ENCODE assay signal across 1 cellular context in genomic region chr10:35428521-35428920, GRCh38.
TF ChIP-seq lines count a peak whose summit lies in the region.

No MANE protein-coding gene starts in this region.

TF ChIP-seq in WTC11, 78 proteins besides CTCF, POLR2A, EP300 and RAD21 (continued from another document):
- TF ChIP-seq, protein P1, sequence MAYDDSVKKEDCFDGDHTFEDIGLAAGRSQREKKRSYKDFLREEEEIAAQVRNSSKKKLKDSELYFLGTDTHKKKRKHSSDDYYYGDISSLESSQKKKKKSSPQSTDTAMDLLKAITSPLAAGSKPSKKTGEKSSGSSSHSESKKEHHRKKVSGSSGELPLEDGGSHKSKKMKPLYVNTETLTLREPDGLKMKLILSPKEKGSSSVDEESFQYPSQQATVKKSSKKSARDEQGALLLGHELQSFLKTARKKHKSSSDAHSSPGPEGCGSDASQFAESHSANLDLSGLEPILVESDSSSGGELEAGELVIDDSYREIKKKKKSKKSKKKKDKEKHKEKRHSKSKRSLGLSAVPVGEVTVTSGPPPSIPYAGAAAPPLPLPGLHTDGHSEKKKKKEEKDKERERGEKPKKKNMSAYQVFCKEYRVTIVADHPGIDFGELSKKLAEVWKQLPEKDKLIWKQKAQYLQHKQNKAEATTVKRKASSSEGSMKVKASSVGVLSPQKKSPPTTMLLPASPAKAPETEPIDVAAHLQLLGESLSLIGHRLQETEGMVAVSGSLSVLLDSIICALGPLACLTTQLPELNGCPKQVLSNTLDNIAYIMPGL (CRISPR knock-in tag; IDR thresholded peaks at IDR 0.05), result no peak
- TF ChIP-seq, protein P2, sequence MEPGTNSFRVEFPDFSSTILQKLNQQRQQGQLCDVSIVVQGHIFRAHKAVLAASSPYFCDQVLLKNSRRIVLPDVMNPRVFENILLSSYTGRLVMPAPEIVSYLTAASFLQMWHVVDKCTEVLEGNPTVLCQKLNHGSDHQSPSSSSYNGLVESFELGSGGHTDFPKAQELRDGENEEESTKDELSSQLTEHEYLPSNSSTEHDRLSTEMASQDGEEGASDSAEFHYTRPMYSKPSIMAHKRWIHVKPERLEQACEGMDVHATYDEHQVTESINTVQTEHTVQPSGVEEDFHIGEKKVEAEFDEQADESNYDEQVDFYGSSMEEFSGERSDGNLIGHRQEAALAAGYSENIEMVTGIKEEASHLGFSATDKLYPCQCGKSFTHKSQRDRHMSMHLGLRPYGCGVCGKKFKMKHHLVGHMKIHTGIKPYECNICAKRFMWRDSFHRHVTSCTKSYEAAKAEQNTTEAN (CRISPR knock-in tag; IDR thresholded peaks at IDR 0.05), result no peak
- TF ChIP-seq HMGA2 (CRISPR knock-in tag; IDR thresholded peaks at IDR 0.05) (no peak), FOXK1 (CRISPR knock-in tag; IDR thresholded peaks at IDR 0.05) (no peak), GABPB1 (CRISPR knock-in tag; IDR thresholded peaks at IDR 0.05) (no peak), TEAD1 (CRISPR knock-in tag; IDR thresholded peaks at IDR 0.05) (no peak), ZMAT4 (CRISPR knock-in tag; IDR thresholded peaks at IDR 0.05) (no peak)
- TF ChIP-seq, protein P3, sequence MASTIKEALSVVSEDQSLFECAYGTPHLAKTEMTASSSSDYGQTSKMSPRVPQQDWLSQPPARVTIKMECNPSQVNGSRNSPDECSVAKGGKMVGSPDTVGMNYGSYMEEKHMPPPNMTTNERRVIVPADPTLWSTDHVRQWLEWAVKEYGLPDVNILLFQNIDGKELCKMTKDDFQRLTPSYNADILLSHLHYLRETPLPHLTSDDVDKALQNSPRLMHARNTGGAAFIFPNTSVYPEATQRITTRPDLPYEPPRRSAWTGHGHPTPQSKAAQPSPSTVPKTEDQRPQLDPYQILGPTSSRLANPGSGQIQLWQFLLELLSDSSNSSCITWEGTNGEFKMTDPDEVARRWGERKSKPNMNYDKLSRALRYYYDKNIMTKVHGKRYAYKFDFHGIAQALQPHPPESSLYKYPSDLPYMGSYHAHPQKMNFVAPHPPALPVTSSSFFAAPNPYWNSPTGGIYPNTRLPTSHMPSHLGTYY (CRISPR knock-in tag; IDR thresholded peaks at IDR 0.05), result no peak
- TF ChIP-seq, protein P4, sequence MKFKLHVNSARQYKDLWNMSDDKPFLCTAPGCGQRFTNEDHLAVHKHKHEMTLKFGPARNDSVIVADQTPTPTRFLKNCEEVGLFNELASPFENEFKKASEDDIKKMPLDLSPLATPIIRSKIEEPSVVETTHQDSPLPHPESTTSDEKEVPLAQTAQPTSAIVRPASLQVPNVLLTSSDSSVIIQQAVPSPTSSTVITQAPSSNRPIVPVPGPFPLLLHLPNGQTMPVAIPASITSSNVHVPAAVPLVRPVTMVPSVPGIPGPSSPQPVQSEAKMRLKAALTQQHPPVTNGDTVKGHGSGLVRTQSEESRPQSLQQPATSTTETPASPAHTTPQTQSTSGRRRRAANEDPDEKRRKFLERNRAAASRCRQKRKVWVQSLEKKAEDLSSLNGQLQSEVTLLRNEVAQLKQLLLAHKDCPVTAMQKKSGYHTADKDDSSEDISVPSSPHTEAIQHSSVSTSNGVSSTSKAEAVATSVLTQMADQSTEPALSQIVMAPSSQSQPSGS (CRISPR knock-in tag; IDR thresholded peaks at IDR 0.05; ENCODE audit: borderline replicate concordance, low read depth), result no peak
